1 cellular context compared by ENCODE assay signal in the genomic region with DNA sequence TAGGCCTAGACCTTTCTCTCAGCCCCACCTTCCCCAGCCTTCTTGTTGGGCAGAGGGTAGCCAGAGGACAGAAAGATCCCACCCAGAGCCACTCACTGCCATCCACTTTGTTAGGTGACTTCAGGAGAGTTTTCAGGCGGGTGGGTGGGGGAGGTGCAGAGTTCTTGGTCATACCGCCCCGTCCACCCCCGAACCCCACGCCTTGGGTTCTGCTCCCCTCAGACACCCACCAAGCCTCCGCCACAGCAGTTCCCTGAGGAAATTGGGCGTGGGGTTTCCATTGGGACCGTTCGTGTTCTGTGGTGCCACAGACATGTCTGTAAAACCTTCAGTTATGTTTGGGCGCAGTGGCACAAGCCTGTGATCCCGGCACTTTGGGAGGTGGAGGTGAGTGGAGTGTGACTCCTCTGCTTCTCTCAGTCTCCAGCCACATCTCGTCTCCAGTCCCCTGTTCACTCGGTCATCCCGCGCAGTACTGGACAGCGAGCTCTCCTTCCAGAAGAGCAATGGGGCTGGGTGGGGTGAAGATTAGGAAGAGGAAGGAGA.
TF ChIP-seq lines count a peak whose summit lies in the region.

No MANE protein-coding gene starts in this region.

TF ChIP-seq in H1, 55 proteins besides CTCF, POLR2A, EP300 and RAD21:
- TF ChIP-seq, protein P1, sequence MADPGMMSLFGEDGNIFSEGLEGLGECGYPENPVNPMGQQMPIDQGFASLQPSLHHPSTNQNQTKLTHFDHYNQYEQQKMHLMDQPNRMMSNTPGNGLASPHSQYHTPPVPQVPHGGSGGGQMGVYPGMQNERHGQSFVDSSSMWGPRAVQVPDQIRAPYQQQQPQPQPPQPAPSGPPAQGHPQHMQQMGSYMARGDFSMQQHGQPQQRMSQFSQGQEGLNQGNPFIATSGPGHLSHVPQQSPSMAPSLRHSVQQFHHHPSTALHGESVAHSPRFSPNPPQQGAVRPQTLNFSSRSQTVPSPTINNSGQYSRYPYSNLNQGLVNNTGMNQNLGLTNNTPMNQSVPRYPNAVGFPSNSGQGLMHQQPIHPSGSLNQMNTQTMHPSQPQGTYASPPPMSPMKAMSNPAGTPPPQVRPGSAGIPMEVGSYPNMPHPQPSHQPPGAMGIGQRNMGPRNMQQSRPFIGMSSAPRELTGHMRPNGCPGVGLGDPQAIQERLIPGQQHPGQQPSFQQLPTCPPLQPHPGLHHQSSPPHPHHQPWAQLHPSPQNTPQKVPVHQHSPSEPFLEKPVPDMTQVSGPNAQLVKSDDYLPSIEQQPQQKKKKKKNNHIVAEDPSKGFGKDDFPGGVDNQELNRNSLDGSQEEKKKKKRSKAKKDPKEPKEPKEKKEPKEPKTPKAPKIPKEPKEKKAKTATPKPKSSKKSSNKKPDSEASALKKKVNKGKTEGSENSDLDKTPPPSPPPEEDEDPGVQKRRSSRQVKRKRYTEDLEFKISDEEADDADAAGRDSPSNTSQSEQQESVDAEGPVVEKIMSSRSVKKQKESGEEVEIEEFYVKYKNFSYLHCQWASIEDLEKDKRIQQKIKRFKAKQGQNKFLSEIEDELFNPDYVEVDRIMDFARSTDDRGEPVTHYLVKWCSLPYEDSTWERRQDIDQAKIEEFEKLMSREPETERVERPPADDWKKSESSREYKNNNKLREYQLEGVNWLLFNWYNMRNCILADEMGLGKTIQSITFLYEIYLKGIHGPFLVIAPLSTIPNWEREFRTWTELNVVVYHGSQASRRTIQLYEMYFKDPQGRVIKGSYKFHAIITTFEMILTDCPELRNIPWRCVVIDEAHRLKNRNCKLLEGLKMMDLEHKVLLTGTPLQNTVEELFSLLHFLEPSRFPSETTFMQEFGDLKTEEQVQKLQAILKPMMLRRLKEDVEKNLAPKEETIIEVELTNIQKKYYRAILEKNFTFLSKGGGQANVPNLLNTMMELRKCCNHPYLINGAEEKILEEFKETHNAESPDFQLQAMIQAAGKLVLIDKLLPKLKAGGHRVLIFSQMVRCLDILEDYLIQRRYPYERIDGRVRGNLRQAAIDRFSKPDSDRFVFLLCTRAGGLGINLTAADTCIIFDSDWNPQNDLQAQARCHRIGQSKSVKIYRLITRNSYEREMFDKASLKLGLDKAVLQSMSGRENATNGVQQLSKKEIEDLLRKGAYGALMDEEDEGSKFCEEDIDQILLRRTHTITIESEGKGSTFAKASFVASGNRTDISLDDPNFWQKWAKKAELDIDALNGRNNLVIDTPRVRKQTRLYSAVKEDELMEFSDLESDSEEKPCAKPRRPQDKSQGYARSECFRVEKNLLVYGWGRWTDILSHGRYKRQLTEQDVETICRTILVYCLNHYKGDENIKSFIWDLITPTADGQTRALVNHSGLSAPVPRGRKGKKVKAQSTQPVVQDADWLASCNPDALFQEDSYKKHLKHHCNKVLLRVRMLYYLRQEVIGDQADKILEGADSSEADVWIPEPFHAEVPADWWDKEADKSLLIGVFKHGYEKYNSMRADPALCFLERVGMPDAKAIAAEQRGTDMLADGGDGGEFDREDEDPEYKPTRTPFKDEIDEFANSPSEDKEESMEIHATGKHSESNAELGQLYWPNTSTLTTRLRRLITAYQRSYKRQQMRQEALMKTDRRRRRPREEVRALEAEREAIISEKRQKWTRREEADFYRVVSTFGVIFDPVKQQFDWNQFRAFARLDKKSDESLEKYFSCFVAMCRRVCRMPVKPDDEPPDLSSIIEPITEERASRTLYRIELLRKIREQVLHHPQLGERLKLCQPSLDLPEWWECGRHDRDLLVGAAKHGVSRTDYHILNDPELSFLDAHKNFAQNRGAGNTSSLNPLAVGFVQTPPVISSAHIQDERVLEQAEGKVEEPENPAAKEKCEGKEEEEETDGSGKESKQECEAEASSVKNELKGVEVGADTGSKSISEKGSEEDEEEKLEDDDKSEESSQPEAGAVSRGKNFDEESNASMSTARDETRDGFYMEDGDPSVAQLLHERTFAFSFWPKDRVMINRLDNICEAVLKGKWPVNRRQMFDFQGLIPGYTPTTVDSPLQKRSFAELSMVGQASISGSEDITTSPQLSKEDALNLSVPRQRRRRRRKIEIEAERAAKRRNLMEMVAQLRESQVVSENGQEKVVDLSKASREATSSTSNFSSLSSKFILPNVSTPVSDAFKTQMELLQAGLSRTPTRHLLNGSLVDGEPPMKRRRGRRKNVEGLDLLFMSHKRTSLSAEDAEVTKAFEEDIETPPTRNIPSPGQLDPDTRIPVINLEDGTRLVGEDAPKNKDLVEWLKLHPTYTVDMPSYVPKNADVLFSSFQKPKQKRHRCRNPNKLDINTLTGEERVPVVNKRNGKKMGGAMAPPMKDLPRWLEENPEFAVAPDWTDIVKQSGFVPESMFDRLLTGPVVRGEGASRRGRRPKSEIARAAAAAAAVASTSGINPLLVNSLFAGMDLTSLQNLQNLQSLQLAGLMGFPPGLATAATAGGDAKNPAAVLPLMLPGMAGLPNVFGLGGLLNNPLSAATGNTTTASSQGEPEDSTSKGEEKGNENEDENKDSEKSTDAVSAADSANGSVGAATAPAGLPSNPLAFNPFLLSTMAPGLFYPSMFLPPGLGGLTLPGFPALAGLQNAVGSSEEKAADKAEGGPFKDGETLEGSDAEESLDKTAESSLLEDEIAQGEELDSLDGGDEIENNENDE (IDR thresholded peaks at IDR 0.05; ENCODE audit: insufficient replicate concordance, low read length), result no peak
- TF ChIP-seq TAF1 (IDR thresholded peaks at IDR 0.05; ENCODE audit: low read depth, low read length), result no peak
- TF ChIP-seq RXRA (IDR thresholded peaks at IDR 0.05; ENCODE audit: insufficient read depth, low read depth, low read length), result no peak
- TF ChIP-seq NRF1 (IDR thresholded peaks at IDR 0.05; ENCODE audit: low read depth, low read length), result no peak
- no peak for TF ChIP-seq SIX5 (IDR thresholded peaks at IDR 0.05; ENCODE audit: low read depth, low read length)
- TF ChIP-seq CREB1 (IDR thresholded peaks at IDR 0.05), result no peak
- TF ChIP-seq JUND (IDR thresholded peaks at IDR 0.05; ENCODE audit: low read length), result no peak
- no peak for TF ChIP-seq RNF2 (IDR thresholded peaks at IDR 0.05; ENCODE audit: borderline replicate concordance, low read depth, low read length, missing control alignments, poor library complexity, severe bottlenecking)
- TF ChIP-seq, protein P2, sequence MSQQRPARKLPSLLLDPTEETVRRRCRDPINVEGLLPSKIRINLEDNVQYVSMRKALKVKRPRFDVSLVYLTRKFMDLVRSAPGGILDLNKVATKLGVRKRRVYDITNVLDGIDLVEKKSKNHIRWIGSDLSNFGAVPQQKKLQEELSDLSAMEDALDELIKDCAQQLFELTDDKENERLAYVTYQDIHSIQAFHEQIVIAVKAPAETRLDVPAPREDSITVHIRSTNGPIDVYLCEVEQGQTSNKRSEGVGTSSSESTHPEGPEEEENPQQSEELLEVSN (IDR thresholded peaks at IDR 0.05), result no peak
- TF ChIP-seq CTBP2 (IDR thresholded peaks at IDR 0.05; ENCODE audit: borderline replicate concordance, insufficient read depth, insufficient read length, low read length), result no peak
- TF ChIP-seq HDAC2 (IDR thresholded peaks at IDR 0.05; ENCODE audit: borderline replicate concordance in 1 of 2, low read depth in 2 of 2, low read length in 2 of 2), result no peak
- TF ChIP-seq MAFK (IDR thresholded peaks at IDR 0.05; ENCODE audit: low read depth, low read length), result no peak
